ENCODE assay signal across 11 cellular contexts in the genomic region with DNA sequence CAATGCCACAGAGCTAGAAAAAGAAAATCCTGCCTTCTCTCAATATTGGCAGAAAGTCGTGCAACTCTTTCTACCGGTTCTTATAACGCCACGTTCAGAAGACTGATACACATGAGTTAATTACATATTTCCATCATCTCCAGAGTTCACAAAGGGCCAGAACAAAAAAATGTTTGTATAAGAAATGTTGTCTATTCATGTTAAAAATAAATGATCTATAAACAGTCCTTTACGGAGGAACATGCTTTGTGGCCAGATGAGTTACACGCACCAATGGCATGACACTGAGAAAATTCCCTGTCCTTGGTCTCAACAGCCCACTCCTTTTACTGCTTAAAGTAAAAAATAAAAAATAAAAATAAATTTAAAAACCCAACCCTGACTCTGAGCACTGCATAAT. TPM values are rescaled to one million over a fixed set of nuclear protein-coding genes. Genes with fewer than 3 reads are reported as not detected.
DNase-seq lines count a peak whose midpoint lies in the region; TF ChIP-seq lines count a peak whose summit lies in the region.
"Had no signal": no experiment of that assay in that cellular context is flagged by ENCODE, and none has a peak within 500 bp of the region (broad histone marks: within the 10 kb centered on the region; RNA-seq: fewer than 3 reads in every experiment).

No MANE protein-coding gene starts in this region.

- intact Hi-C loops in esophagus muscularis mucosa (cut with DNase I) = no loop called here
- intact Hi-C loops in CD14-positive monocyte (cut with micrococcal nuclease) = loop anchor here in 1 of 2 donors (5.0 kb wide), 1 partner anchor 47 kb away; the partner anchor contains the start of gene PRDM15

- 69% methylated on average over 6 of the region's 6 CpGs for WGBS in esophagus muscularis mucosa

- TF ChIP-seq CTCF in HFFc6 (IDR thresholded peaks at IDR 0.05) (no peak), esophagus muscularis mucosa (IDR thresholded peaks at IDR 0.05) (no peak), osteoblast (IDR thresholded peaks at IDR 0.05; ENCODE audit: extremely low read depth, low read depth, low read length) (no peak), CD14-positive monocyte (IDR thresholded peaks at IDR 0.05) (no peak), GM13977 (IDR thresholded peaks at IDR 0.05; ENCODE audit: extremely low read depth, insufficient read depth, missing control alignments) (no peak)

- H3K36me3 ChIP-seq in ACC112 (ENCODE audit: insufficient read depth, low read length) (no peaks in the 10 kb centered on the region), esophagus muscularis mucosa (peaks cover 0 to 7% (median 0%) of the 10 kb centered on the region in 4 donors), osteoblast (ENCODE audit: insufficient read depth, low read length) (peaks cover 8% of the 10 kb centered on the region)

- TF ChIP-seq POLR2A in esophagus muscularis mucosa (IDR thresholded peaks at IDR 0.05; ENCODE audit: low read depth) = no peak

- peaks cover 30% of the 10 kb centered on the region for H3K4me1 Mint-ChIP-seq in HFFc6 (ENCODE audit: low read depth)
- H3K4me1 Mint-ChIP-seq in CD14-positive monocyte = peaks cover 61% of the 10 kb centered on the region

- no peak overlapping the region; the same call in 1 of the 2 replicates for H3K4me3 Mint-ChIP-seq in HFFc6
- H3K4me3 Mint-ChIP-seq in CD14-positive monocyte = no peak overlapping the region

- H2AFZ ChIP-seq in ACC112 (ENCODE audit: low read length, unreplicated experiment) = peak overlapping the region; percentile 43
- H2AFZ ChIP-seq in osteoblast (ENCODE audit: low read length) = peak overlapping the region; percentile 0

- in situ Hi-C loops in GM13977 (cut with MboI; ENCODE audit: low pct_unique_long_range_greater_than_20kb, low sequenced_read_pairs, unreplicated experiment) = no loop called here

- H4K20me1 ChIP-seq in osteoblast (ENCODE audit: insufficient read depth, low read length) = no peaks in the 10 kb centered on the region

- no peaks in the 10 kb centered on the region for H3K36me3 Mint-ChIP-seq in HFFc6 (ENCODE audit: low read depth)
- peaks cover 0 to 6% of the 10 kb centered on the region in 2 donors for H3K36me3 Mint-ChIP-seq in CD14-positive monocyte

- H3K79me2 ChIP-seq in ACC112 (ENCODE audit: control insufficient read depth, insufficient read depth, low read length, unreplicated experiment) (peaks cover 11% of the 10 kb centered on the region), osteoblast (ENCODE audit: insufficient read depth, low read length) (peaks cover 36% of the 10 kb centered on the region)

- no peaks in the 10 kb centered on the region for H3K9me3 ChIP-seq in esophagus muscularis mucosa
- no peaks in the 10 kb centered on the region for H3K9me3 ChIP-seq in osteoblast (ENCODE audit: low read depth, low read length)
- H3K9me3 ChIP-seq: SJSA1 had no signal

- no peak for DNase-seq in HFFc6
- no peak for DNase-seq in esophagus muscularis mucosa (ENCODE audit: extremely low spot score)
- DNase-seq in osteoblast (ENCODE audit: insufficient read length, low spot score, missing footprints) = peak; percentile 85
- DNase-seq in UCSD-AML1 (lab: John Stamatoyannopoulos, UW; ENCODE audit: unreplicated experiment) = no peak
- DNase-seq in NCI-H774 (lab: John Stamatoyannopoulos, UW) = no peak
- DNase-seq in CD14-positive monocyte (ENCODE audit: low spot score) = no peak
- no peak for DNase-seq in GM13977 (ENCODE audit: low spot score)
- DNase-seq: activated naive CD4-positive, alpha-beta T cell treated with anti-CD3 and anti-CD28 coated beads, Interleukin-2, amount 10 ng/mL, durations not matched to agents 7 days and 5 days; kidney glomerular epithelial cell had no signal

- H3K4me2 ChIP-seq in osteoblast (ENCODE audit: insufficient read depth, low read length) = peak overlapping the region; percentile 81

- no peaks in the 10 kb centered on the region for H3K9me3 Mint-ChIP-seq in HFFc6
- peaks cover 0 to 2% (median 0%) of the 10 kb centered on the region in 7 donors for H3K9me3 Mint-ChIP-seq in CD14-positive monocyte
- H3K9me3 Mint-ChIP-seq: activated naive CD4-positive, alpha-beta T cell treated with anti-CD3 and anti-CD28 coated beads, Interleukin-2, amount 10 ng/mL, durations not matched to agents 7 days and 5 days had no signal

- H3K4me1 ChIP-seq in ACC112 (ENCODE audit: control insufficient read depth, insufficient read depth, low read length, unreplicated experiment) (peaks cover 37% of the 10 kb centered on the region), esophagus muscularis mucosa (peaks cover 33 to 73% (median 41%) of the 10 kb centered on the region in 4 donors), osteoblast (ENCODE audit: insufficient read depth, low read length) (peaks cover 51% of the 10 kb centered on the region)

- peak overlapping the region; percentile 44; the same call in 1 of the 2 replicates for H3K27ac Mint-ChIP-seq in HFFc6
- no peak overlapping the region for H3K27ac Mint-ChIP-seq in CD14-positive monocyte

- H3K27me3 Mint-ChIP-seq in HFFc6 (ENCODE audit: insufficient read depth) (no peaks in the 10 kb centered on the region), CD14-positive monocyte (ENCODE audit: low read depth in 3 of 3) (peaks cover 0 to 3% (median 2%) of the 10 kb centered on the region in 3 donors)
- H3K27me3 Mint-ChIP-seq: activated naive CD4-positive, alpha-beta T cell treated with anti-CD3 and anti-CD28 coated beads, Interleukin-2, amount 10 ng/mL, durations not matched to agents 7 days and 5 days had no signal

- H3K27me3 ChIP-seq in ACC112 (ENCODE audit: insufficient read depth, low read length) (no peaks in the 10 kb centered on the region), esophagus muscularis mucosa (no peaks in the 10 kb centered on the region), osteoblast (ENCODE audit: insufficient read depth, low read length) (no peaks in the 10 kb centered on the region)
- H3K27me3 ChIP-seq: SJSA1 had no signal

- H3K27ac ChIP-seq in ACC112 (ENCODE audit: low read depth, low read length) = peak overlapping the region; percentile 96
- H3K27ac ChIP-seq in esophagus muscularis mucosa (replicated peaks in 1 of 4) = peak overlapping the region; percentile 67 to 84 (median 76)
- peak overlapping the region; percentile 99 for H3K27ac ChIP-seq in osteoblast (ENCODE audit: low read depth, low read length)
- H3K27ac ChIP-seq: SJSA1 had no signal

- H3K4me3 ChIP-seq in ACC112 (ENCODE audit: low read depth, low read length) (peak overlapping the region; percentile 59), esophagus muscularis mucosa (peak overlapping the region in 1 of 4 donors; percentile 18), osteoblast (ENCODE audit: insufficient read depth, low read length) (peak overlapping the region; percentile 39)
- H3K4me3 ChIP-seq: SJSA1 had no signal

- no peak for TF ChIP-seq EP300 in esophagus muscularis mucosa (IDR thresholded peaks at IDR 0.05)

RNA-seq across cellular contexts. Expression of gene C2CD2, which starts 29.5 kb away (rescaled TPM):
- total RNA-seq in HFFc6 (2021; fragmentation: NEBNext Ultra II Directional; extraction: Animal tissue kit (Norgen Biotek cat#: 25700)) = 10 to 100 TPM; 14.4 to 19.9 (median 17.2) TPM
- total RNA-seq in esophagus muscularis mucosa = 10 to 100 TPM; 11.6 to 25.3 (median 18.9) TPM
- total RNA-seq in osteoblast = 33.9 and 40.9 TPM in 2 replicates
- 1 to 10 TPM; 1.4 to 3.8 TPM for polyA plus RNA-seq in CD14-positive monocyte

RNA-seq across cellular contexts. Expression of gene PRDM15, which starts 45.2 kb away (rescaled TPM):
- 1 to 10 TPM; 3.4 to 4.9 (median 4.0) TPM for total RNA-seq in HFFc6 (2021; fragmentation: NEBNext Ultra II Directional; extraction: Animal tissue kit (Norgen Biotek cat#: 25700))
- total RNA-seq in esophagus muscularis mucosa (1 to 10 TPM; 5.0 to 6.3 (median 5.4) TPM), osteoblast (7.2 and 8.8 TPM in 2 replicates)
- under 1 TPM; 0.19 to 0.74 TPM for polyA plus RNA-seq in CD14-positive monocyte
